22 cellular contexts compared by ENCODE assay signal in the genomic region with DNA sequence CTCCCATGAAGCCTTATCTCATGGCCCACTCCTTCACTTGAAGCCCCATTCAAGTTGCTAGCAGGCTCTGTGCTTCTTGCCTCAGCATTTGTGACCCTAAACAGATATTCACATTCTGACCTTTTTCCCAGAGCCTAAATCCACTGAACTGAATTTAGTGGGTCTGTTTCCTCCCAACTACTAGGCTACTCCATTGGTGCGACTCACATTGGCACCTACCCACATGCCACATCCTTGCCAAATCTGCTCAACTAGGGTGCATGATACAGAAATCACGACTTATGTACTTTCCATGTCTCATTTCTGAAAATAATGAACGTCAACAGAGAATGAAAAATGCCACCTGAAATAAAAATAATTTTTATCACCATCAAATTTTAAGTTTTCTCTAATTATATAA. TPM values are rescaled to one million over a fixed set of nuclear protein-coding genes. Genes with fewer than 3 reads are reported as not detected.
DNase-seq lines count a peak whose midpoint lies in the region; ATAC-seq, FAIRE-seq and TF ChIP-seq lines count a peak whose summit lies in the region.
"Had no signal": no experiment of that assay in that cellular context is flagged by ENCODE, and none has a peak within 500 bp of the region (broad histone marks: within the 10 kb centered on the region; RNA-seq: fewer than 3 reads in every experiment).

No MANE protein-coding gene starts in this region.

- 79 to 81% methylated on average over 3 of the region's 3 CpGs for WGBS in GM23248 (ENCODE audit: low coverage in 1 of 2, low lambda C conversion rate in 2 of 2, missing lambda C conversion rate in 2 of 2), 2 experiments
- 58 to 84% methylated on average over 3 of the region's 3 CpGs for WGBS in pancreas, 2 donors

- no peaks in the 10 kb centered on the region for H3K79me2 ChIP-seq in GM23248 (ENCODE audit: insufficient read depth)
- no peaks in the 10 kb centered on the region for H3K79me2 ChIP-seq in osteoblast (ENCODE audit: insufficient read depth, low read length)

- H4K20me1 ChIP-seq in GM23248 (ENCODE audit: insufficient read depth), result no peaks in the 10 kb centered on the region
- H4K20me1 ChIP-seq in osteoblast (ENCODE audit: insufficient read depth, low read length), result no peaks in the 10 kb centered on the region

- DNase-seq in GM23248 (peak; percentile 30), osteoblast (ENCODE audit: insufficient read length, low spot score, missing footprints) (no peak), pancreas (no peak)
- DNase-seq: activated CD4-positive, alpha-beta T cell treated with anti-CD3 and anti-CD28 coated beads, Interleukin-2, amount 50 U/mL, for 48 hours; erythroblast; immature natural killer cell; Kasumi-1; natural killer cell; NCI-H1436; stimulated activated CD4-positive, alpha-beta T cell treated with anti-CD3 and anti-CD28 coated beads, Interleukin-4, amount 100 ng/mL, for 24 hours; thyroid gland had no signal

- no peak overlapping the region for H3K9ac ChIP-seq in GM23248

- H3K9me3 ChIP-seq in GM23248 (ENCODE audit: low read depth) (no peaks in the 10 kb centered on the region), osteoblast (ENCODE audit: low read depth, low read length) (no peaks in the 10 kb centered on the region), pancreas (no peaks in the 10 kb centered on the region)
- H3K9me3 ChIP-seq: thyroid gland had no signal

- FAIRE-seq in pancreas (lab: Jason Lieb, UNC), result no peak
- FAIRE-seq: HTR-8/SVneo, RCC 7860, small intestine, TTC549 had no signal

- peaks cover 4% of the 10 kb centered on the region for H3K27me3 Mint-ChIP-seq in activated T-helper 17 cell treated with anti-CD3 and anti-CD28 coated beads, Interleukin-2, amount 50 U/mL, for 72 hours

- H3K27ac Mint-ChIP-seq in activated T-helper 17 cell treated with anti-CD3 and anti-CD28 coated beads, Interleukin-2, amount 50 U/mL, for 72 hours, result peak overlapping the region; percentile 72
- H3K27ac Mint-ChIP-seq: GM23338, immature natural killer cell, natural killer cell had no signal

- TF ChIP-seq CTCF in osteoblast (IDR thresholded peaks at IDR 0.05; ENCODE audit: extremely low read depth, low read depth, low read length) (no peak), pancreas (IDR thresholded peaks at IDR 0.05) (no peak)

- H2AFZ ChIP-seq in GM23248 (peak overlapping the region; percentile 18; the same call in 1 of the 2 replicates), osteoblast (ENCODE audit: low read length) (no peak overlapping the region)
- H2AFZ ChIP-seq: GM23338 had no signal

- H3K27ac ChIP-seq in GM23248 (peak overlapping the region; percentile 69), osteoblast (ENCODE audit: low read depth, low read length) (peak overlapping the region; percentile 84), pancreas (no peak overlapping the region)
- H3K27ac ChIP-seq: thyroid gland had no signal

- no peaks in the 10 kb centered on the region for H3K9me2 ChIP-seq in GM23248 (ENCODE audit: insufficient read depth)

- in situ Hi-C loops in GM23248 (cut with MboI), result no loop called here

- ATAC-seq in GM18520 (IDR thresholded peaks at IDR 0.05; ENCODE audit: unreplicated experiment), result peak; percentile 5
- ATAC-seq in activated T-helper 17 cell treated with anti-CD3 and anti-CD28 coated beads, Interleukin-2, amount 50 U/mL, for 72 hours (replicated peaks), result peak; percentile 56
- no peak for ATAC-seq in HG02759 (IDR thresholded peaks at IDR 0.05; ENCODE audit: unreplicated experiment)
- no peak for ATAC-seq in GM21360 (IDR thresholded peaks at IDR 0.05; ENCODE audit: unreplicated experiment)
- ATAC-seq in pancreas, result no peak
- ATAC-seq: GM23338, natural killer cell had no signal

- H3K36me3 ChIP-seq in GM23248 (ENCODE audit: low read depth), result no peaks in the 10 kb centered on the region
- no peaks in the 10 kb centered on the region for H3K36me3 ChIP-seq in osteoblast (ENCODE audit: insufficient read depth, low read length)
- no peaks in the 10 kb centered on the region for H3K36me3 ChIP-seq in pancreas
- H3K36me3 ChIP-seq: thyroid gland had no signal

- peaks cover 20% of the 10 kb centered on the region for H3F3A ChIP-seq in GM23248 (ENCODE audit: insufficient read depth)

- H3K4me1 ChIP-seq in GM23248 (ENCODE audit: insufficient read depth), result peaks cover 5% of the 10 kb centered on the region
- peaks cover 22% of the 10 kb centered on the region for H3K4me1 ChIP-seq in osteoblast (ENCODE audit: insufficient read depth, low read length)
- no peaks in the 10 kb centered on the region for H3K4me1 ChIP-seq in pancreas
- H3K4me1 ChIP-seq: thyroid gland had no signal

- H3K4me2 ChIP-seq in GM23248 (ENCODE audit: unreplicated experiment), result no peak overlapping the region
- H3K4me2 ChIP-seq in osteoblast (ENCODE audit: insufficient read depth, low read length), result no peak overlapping the region
- H3K4me2 ChIP-seq: GM23338 had no signal

- H3K36me3 Mint-ChIP-seq in activated T-helper 17 cell treated with anti-CD3 and anti-CD28 coated beads, Interleukin-2, amount 50 U/mL, for 72 hours (ENCODE audit: low read depth), result no peaks in the 10 kb centered on the region
- H3K36me3 Mint-ChIP-seq: immature natural killer cell, natural killer cell had no signal

- H3K4me3 Mint-ChIP-seq in activated T-helper 17 cell treated with anti-CD3 and anti-CD28 coated beads, Interleukin-2, amount 50 U/mL, for 72 hours, result no peak overlapping the region
- H3K4me3 Mint-ChIP-seq: GM23338, immature natural killer cell, natural killer cell had no signal

- H3K4me3 ChIP-seq in GM23248 (no peak overlapping the region), osteoblast (ENCODE audit: insufficient read depth, low read length) (no peak overlapping the region), pancreas (no peak overlapping the region)
- H3K4me3 ChIP-seq: GM23338, thyroid gland had no signal

- peaks cover 6% of the 10 kb centered on the region for H3K4me1 Mint-ChIP-seq in activated T-helper 17 cell treated with anti-CD3 and anti-CD28 coated beads, Interleukin-2, amount 50 U/mL, for 72 hours
- H3K4me1 Mint-ChIP-seq: GM23338, immature natural killer cell, natural killer cell had no signal

- peaks cover 4% of the 10 kb centered on the region for H3K9me3 Mint-ChIP-seq in activated T-helper 17 cell treated with anti-CD3 and anti-CD28 coated beads, Interleukin-2, amount 50 U/mL, for 72 hours
- H3K9me3 Mint-ChIP-seq: GM23338, natural killer cell had no signal

- intact Hi-C loops in pancreas (cut with DNase I), result no loop called here

- no peaks in the 10 kb centered on the region for H3K27me3 ChIP-seq in GM23248 (replicated peaks; ENCODE audit: insufficient read depth)
- H3K27me3 ChIP-seq in osteoblast (ENCODE audit: insufficient read depth, low read length), result no peaks in the 10 kb centered on the region
- no peaks in the 10 kb centered on the region for H3K27me3 ChIP-seq in pancreas
- H3K27me3 ChIP-seq: thyroid gland had no signal

RNA-seq across cellular contexts. Expression of a gene that starts 8.3 kb away (rescaled TPM):
- total RNA-seq in GM23248 (2014; rRNA removed; shearing (Covaris generic)), result 0.51 and 0.76 TPM in 2 replicates
- polyA plus RNA-seq in GM23248 (2016; fragmentation: Nextera tagmentation; extraction: Ambion mirVana), result 0.19 and 0.41 TPM in 2 replicates
- total RNA-seq in activated T-helper 17 cell treated with anti-CD3 and anti-CD28 coated beads, Interleukin-2, amount 50 U/mL, for 72 hours, result under 1 TPM in 1 of 2 donors, not detected in 1; 0.22 TPM
- under 0.01 and 0.36 TPM in 2 replicates for total RNA-seq in osteoblast
- total RNA-seq in pancreas, result under 1 TPM in 2 of 6 donors, not detected in 4; 0.12 to 0.19 TPM
- polyA plus RNA-seq in pancreas, result not detected
- total RNA-seq: dermis microvascular lymphatic vessel endothelial cell, GM23338, natural killer cell, posterior vena cava, thyroid gland had no signal
- polyA plus RNA-seq: GM23338, immature natural killer cell had no signal

RNA-seq across cellular contexts. Expression of a gene that starts 39.7 kb away (rescaled TPM):
- total RNA-seq in GM23248 (2014; rRNA removed; shearing (Covaris generic)), result 16.1 and 19.1 TPM in 2 replicates
- polyA plus RNA-seq in GM23248 (2016; fragmentation: Nextera tagmentation; extraction: Ambion mirVana) (18.8 and 24.4 TPM in 2 replicates), pancreas (under 1 TPM in 1 of 2 donors, not detected in 1; 0.05 TPM)
- total RNA-seq in activated T-helper 17 cell treated with anti-CD3 and anti-CD28 coated beads, Interleukin-2, amount 50 U/mL, for 72 hours, result not detected
- total RNA-seq in osteoblast (1.8 and 5.1 TPM in 2 replicates), pancreas (under 1 TPM in 1 of 6 donors, not detected in 5; 0.16 TPM)
- total RNA-seq: dermis microvascular lymphatic vessel endothelial cell, GM23338, natural killer cell had no signal
- polyA plus RNA-seq: immature natural killer cell had no signal

Comparison
In these comparisons a context has a peak if more than half of its experiments do, and no peak if none do; other contexts are left out.
1. ATAC-seq: peak in GM18520 (single experiment) and activated T-helper 17 cell treated with anti-CD3 and anti-CD28 coated beads, Interleukin-2, amount 50 U/mL, for 72 hours (single experiment); none in HG02759 (single experiment), GM21360 (single experiment) and pancreas (0 of 4).
2. H3K27ac ChIP-seq: peak in GM23248 (single experiment) and osteoblast (single experiment); none in pancreas (0 of 4).